31 cellular contexts compared by ENCODE assay signal in the genomic region with DNA sequence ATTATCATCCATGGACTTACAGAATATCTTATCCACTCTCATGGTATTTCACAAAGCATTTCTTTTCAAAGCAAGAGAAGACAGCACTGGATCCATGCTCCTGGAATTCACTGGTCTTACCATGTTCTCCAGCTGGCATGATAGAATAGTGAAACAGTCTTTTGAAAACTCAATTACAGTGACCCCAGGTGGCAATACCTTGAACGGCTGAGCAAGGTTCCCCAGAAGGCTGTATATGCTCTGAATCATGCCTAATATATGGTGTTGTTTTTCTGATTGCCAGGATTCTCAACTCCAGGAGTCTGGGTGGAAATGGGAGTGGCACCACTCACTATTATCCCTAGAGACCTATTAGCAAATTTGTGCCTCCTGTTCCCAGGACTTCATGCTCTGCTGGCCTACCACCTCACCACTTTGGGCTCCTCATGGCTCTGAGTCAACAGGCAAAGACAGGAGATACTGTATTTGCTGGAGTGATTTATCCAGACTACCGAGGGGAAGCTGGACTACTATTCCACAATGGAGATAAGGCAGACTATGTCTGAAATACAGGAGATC.
DNase-seq lines count a peak whose midpoint lies in the region; ATAC-seq and TF ChIP-seq lines count a peak whose summit lies in the region.
"Had no signal": no experiment of that assay in that cellular context is flagged by ENCODE, and none has a peak within 500 bp of the region (broad histone marks: within the 10 kb centered on the region; RNA-seq: fewer than 3 reads in every experiment).

No MANE protein-coding gene starts in this region.

- no CpG with 5 or more reads among the region's 2 CpGs for WGBS in mesendoderm (ENCODE audit: extremely low coverage, insufficient coverage, low lambda C conversion rate)

- H3K36me3 ChIP-seq in Loucy (ENCODE audit: insufficient read depth, low read length) = no peaks in the 10 kb centered on the region
- H3K36me3 ChIP-seq in mesendoderm (ENCODE audit: control insufficient read depth, insufficient read depth, low read length) = no peaks in the 10 kb centered on the region
- H3K36me3 ChIP-seq: heart left ventricle, right atrium auricular region, SJSA1, thoracic aorta had no signal

- no peak overlapping the region for H3K4me3 Mint-ChIP-seq in WTC11
- H3K4me3 Mint-ChIP-seq: activated CD4-positive, alpha-beta memory T cell treated with anti-CD3 and anti-CD28 coated beads for 36 hours; activated naive CD4-positive, alpha-beta T cell treated with anti-CD3 and anti-CD28 coated beads for 36 hours; CD4-positive, alpha-beta memory T cell; dendritic cell treated with granulocyte-macrophage colony-stimulating factor and Interleukin-4, amounts not matched to agents 40 ng/mL and 50 ng/mL, for 4 days; mesothelial cell of epicardium; stimulated activated naive CD8-positive, alpha-beta T cell treated with anti-CD3 and anti-CD28 coated beads, Interleukin-15, Interleukin-2, amounts not matched to agents 100 ng/mL and 50 ng/mL, for 24 hours had no signal

- POLR2A ChIA-PET in WTC11 (lab: Charles Lee) = no interaction called here

- H3K27ac Mint-ChIP-seq in WTC11 = no peak overlapping the region
- H3K27ac Mint-ChIP-seq: activated CD4-positive, alpha-beta memory T cell treated with anti-CD3 and anti-CD28 coated beads for 36 hours; activated naive CD4-positive, alpha-beta T cell treated with anti-CD3 and anti-CD28 coated beads for 36 hours; CD4-positive, alpha-beta memory T cell; dendritic cell treated with granulocyte-macrophage colony-stimulating factor and Interleukin-4, amounts not matched to agents 40 ng/mL and 50 ng/mL, for 4 days; IgD-negative memory B cell; mesothelial cell of epicardium; stimulated activated naive CD8-positive, alpha-beta T cell treated with anti-CD3 and anti-CD28 coated beads, Interleukin-15, Interleukin-2, amounts not matched to agents 100 ng/mL and 50 ng/mL, for 24 hours had no signal

- no peak overlapping the region for H2AK5ac ChIP-seq in mesendoderm (ENCODE audit: low read length)

- H4K5ac ChIP-seq in mesendoderm (ENCODE audit: low read length) = no peak overlapping the region

- CTCF ChIA-PET in WTC11 (lab: Charles Lee) = no interaction called here

- H3K9me3 Mint-ChIP-seq in WTC11 = peaks cover 25% of the 10 kb centered on the region

- H3K79me1 ChIP-seq in mesendoderm (ENCODE audit: low read length) = no peaks in the 10 kb centered on the region

- H3K9me3 ChIP-seq in Loucy (ENCODE audit: insufficient read depth, low read depth, low read length) = 0 out of 2 replicates have a peak, but pooled peaks cover 3% of the 10 kb centered on the region
- H3K9me3 ChIP-seq: SJSA1 had no signal

- H3K4me3 ChIP-seq in Loucy (ENCODE audit: low read length, poor library complexity, severe bottlenecking) = no peak overlapping the region
- H3K4me3 ChIP-seq in mesendoderm (ENCODE audit: low read length) = no peak overlapping the region
- H3K4me3 ChIP-seq: heart left ventricle, right atrium auricular region, SJSA1, thoracic aorta had no signal

- peaks cover 4% of the 10 kb centered on the region for H3K36me3 Mint-ChIP-seq in WTC11
- H3K36me3 Mint-ChIP-seq: activated CD4-positive, alpha-beta memory T cell treated with anti-CD3 and anti-CD28 coated beads for 36 hours had no signal

- no peak overlapping the region for H3K4ac ChIP-seq in mesendoderm (ENCODE audit: low read depth, low read length)

- no peak overlapping the region for H3K27ac ChIP-seq in mesendoderm (ENCODE audit: low read depth, low read length)
- H3K27ac ChIP-seq: heart left ventricle, right atrium auricular region, RWPE1, SJSA1, thoracic aorta had no signal

- H2AFZ ChIP-seq in Loucy (ENCODE audit: low read length) = no peak overlapping the region

- H4K8ac ChIP-seq in mesendoderm (ENCODE audit: low read depth, low read length) = no peak overlapping the region

- H3K9me2 ChIP-seq in Loucy (replicated peaks; ENCODE audit: low read depth, low read length) = no peaks in the 10 kb centered on the region

- no peak overlapping the region for H3K9ac ChIP-seq in Loucy (ENCODE audit: low read depth, low read length, poor library complexity, severe bottlenecking)
- H3K9ac ChIP-seq in mesendoderm (ENCODE audit: low read length) = no peak overlapping the region

- H3F3A ChIP-seq in Loucy (ENCODE audit: low read depth) = no peaks in the 10 kb centered on the region

- H3K4me1 ChIP-seq in Loucy (ENCODE audit: insufficient read depth, low read length, poor library complexity, severe bottlenecking) (no peaks in the 10 kb centered on the region), mesendoderm (ENCODE audit: control insufficient read depth, low read depth, low read length) (no peaks in the 10 kb centered on the region)
- H3K4me1 ChIP-seq: heart left ventricle, right atrium auricular region, SJSA1 had no signal

- H3K4me2 ChIP-seq in Loucy (ENCODE audit: low read depth, low read length, poor library complexity, severe bottlenecking) = no peak overlapping the region
- no peak overlapping the region for H3K4me2 ChIP-seq in mesendoderm (ENCODE audit: low read length)

- no peak overlapping the region for H2BK15ac ChIP-seq in mesendoderm (replicated peaks; ENCODE audit: low read depth)

- no peak overlapping the region for H2BK5ac ChIP-seq in mesendoderm (ENCODE audit: low read length)

- no peak overlapping the region for H3K18ac ChIP-seq in mesendoderm (ENCODE audit: low read length)

- H3K23ac ChIP-seq in mesendoderm (ENCODE audit: low read length) = no peak overlapping the region

- H2BK120ac ChIP-seq in mesendoderm (ENCODE audit: low read depth, low read length) = no peak overlapping the region

- DNase-seq in NCI-H146 (lab: John Stamatoyannopoulos, UW) (peak; percentile 6), NCI-H146 treated with DMSO at 0.1 percent for 48 hours (lab: John Stamatoyannopoulos, UW; ENCODE audit: unreplicated experiment) (no peak), WTC11 (ENCODE audit: low spot score) (no peak), mesendoderm (peak; percentile 4)
- DNase-seq: activated CD4-positive, alpha-beta memory T cell treated with anti-CD3 and anti-CD28 coated beads for 36 hours; activated naive CD4-positive, alpha-beta T cell treated with anti-CD3 and anti-CD28 coated beads for 36 hours; CD4-positive, alpha-beta memory T cell; central memory CD4-positive, alpha-beta T cell; foreskin fibroblast; heart left ventricle; left ventricle myocardium superior; NCI-H1105 treated with DMSO at 0.1 percent for 48 hours; NCI-H2029 treated with DMSO at 0.1 percent for 48 hours; NCI-H748 treated with DMSO at 0.1 percent for 48 hours; posterior cingulate gyrus; stimulated activated CD4-positive, alpha-beta T cell treated with anti-CD3 and anti-CD28 coated beads, Interleukin-1b, Interleukin-23, amount 100 ng/mL, for 48 hours; T1000 had no signal

- H4K20me1 ChIP-seq in Loucy (ENCODE audit: insufficient read depth, low read length, poor library complexity, severe bottlenecking) = no peaks in the 10 kb centered on the region

- H3K27me3 ChIP-seq in Loucy (ENCODE audit: insufficient read depth, low read length, poor library complexity, severe bottlenecking) = no peaks in the 10 kb centered on the region
- H3K27me3 ChIP-seq in mesendoderm (ENCODE audit: insufficient read depth, low read length, poor library complexity) = no peaks in the 10 kb centered on the region
- H3K27me3 ChIP-seq: heart left ventricle, right atrium auricular region, SJSA1 had no signal

- H3K56ac ChIP-seq in mesendoderm (ENCODE audit: low read length) = no peak overlapping the region

- 0 out of 2 replicates have a peak, but pooled peaks have one; percentile 17 for TF ChIP-seq CTCF in Loucy (conservative IDR thresholded peaks at IDR 0.05; ENCODE audit: low read length)
- TF ChIP-seq CTCF in WTC11 (IDR thresholded peaks at IDR 0.05) = no peak

- H3K4me1 Mint-ChIP-seq in WTC11 = peaks cover 6% of the 10 kb centered on the region
- H3K4me1 Mint-ChIP-seq: CD4-positive, alpha-beta memory T cell; IgD-negative memory B cell; mesothelial cell of epicardium had no signal

- no peaks in the 10 kb centered on the region for H3K79me2 ChIP-seq in Loucy (ENCODE audit: insufficient read depth, low read length)
- no peaks in the 10 kb centered on the region for H3K79me2 ChIP-seq in mesendoderm (ENCODE audit: control insufficient read depth, insufficient read depth, low read length)

- H3K27me3 Mint-ChIP-seq in WTC11 (ENCODE audit: low read depth) = no peaks in the 10 kb centered on the region; the same call in 1 of the 2 replicates
- H3K27me3 Mint-ChIP-seq: activated CD4-positive, alpha-beta memory T cell treated with anti-CD3 and anti-CD28 coated beads for 36 hours; CD4-positive, alpha-beta memory T cell; dendritic cell treated with granulocyte-macrophage colony-stimulating factor and Interleukin-4, amounts not matched to agents 40 ng/mL and 50 ng/mL, for 4 days; IgD-negative memory B cell; stimulated activated naive CD8-positive, alpha-beta T cell treated with anti-CD3 and anti-CD28 coated beads, Interleukin-15, Interleukin-2, amounts not matched to agents 100 ng/mL and 50 ng/mL, for 24 hours had no signal

- ATAC-seq in WTC11 (peak; percentile 72), GM21515 (IDR thresholded peaks at IDR 0.05; ENCODE audit: unreplicated experiment) (no peak), HG02840 (IDR thresholded peaks at IDR 0.05; ENCODE audit: low FRiP score, unreplicated experiment) (no peak), HG02970 (IDR thresholded peaks at IDR 0.05; ENCODE audit: low FRiP score, unreplicated experiment) (no peak)
- ATAC-seq: activated CD4-positive, CD25-positive, alpha-beta regulatory T cell treated with anti-CD3 and anti-CD28 coated beads, Interleukin-2, amount 50 U/mL, for 24 hours; esophagus mucosa; heart left ventricle; left ventricle myocardium superior had no signal

TF ChIP-seq in WTC11, 78 proteins besides CTCF, POLR2A, EP300 and RAD21 (continues in another document):
- TF ChIP-seq ATF1 (CRISPR knock-in tag; IDR thresholded peaks at IDR 0.05) = no peak
- TF ChIP-seq, protein P1, sequence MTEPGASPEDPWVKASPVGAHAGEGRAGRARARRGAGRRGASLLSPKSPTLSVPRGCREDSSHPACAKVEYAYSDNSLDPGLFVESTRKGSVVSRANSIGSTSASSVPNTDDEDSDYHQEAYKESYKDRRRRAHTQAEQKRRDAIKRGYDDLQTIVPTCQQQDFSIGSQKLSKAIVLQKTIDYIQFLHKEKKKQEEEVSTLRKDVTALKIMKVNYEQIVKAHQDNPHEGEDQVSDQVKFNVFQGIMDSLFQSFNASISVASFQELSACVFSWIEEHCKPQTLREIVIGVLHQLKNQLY (CRISPR knock-in tag; IDR thresholded peaks at IDR 0.05) = no peak
- TF ChIP-seq IRF2 (CRISPR knock-in tag; IDR thresholded peaks at IDR 0.05; ENCODE audit: borderline replicate concordance, low read depth) = no peak

Comparison
In these comparisons a context has a peak if more than half of its experiments do, and no peak if none do; other contexts are left out.
1. DNase-seq: peak in NCI-H146 (single experiment) and mesendoderm (single experiment); none in NCI-H146 treated with DMSO at 0.1 percent for 48 hours (single experiment) and WTC11 (single experiment).